In genomic region chr3:128151758-128152274, GRCh38 we compare ENCODE assay signal across 1 cellular context.
TF ChIP-seq lines count a peak whose summit lies in the region.

No MANE protein-coding gene starts in this region.

TF ChIP-seq in HepG2, 621 proteins besides CTCF, POLR2A, EP300 and RAD21 (continued from another document and continues in another):
- TF ChIP-seq GLMP (CRISPR knock-in tag; IDR thresholded peaks at IDR 0.05; ENCODE audit: borderline replicate concordance), result no peak
- TF ChIP-seq IRF1 (CRISPR knock-in tag; IDR thresholded peaks at IDR 0.05; ENCODE audit: low read depth), result no peak
- TF ChIP-seq HNF4A (CRISPR knock-in tag; IDR thresholded peaks at IDR 0.05), result peak; percentile 98
- TF ChIP-seq ZNF605 (CRISPR knock-in tag; IDR thresholded peaks at IDR 0.05), result peak; percentile 92
- no peak for TF ChIP-seq ZFP41 (CRISPR knock-in tag; IDR thresholded peaks at IDR 0.05; ENCODE audit: borderline replicate concordance)
- TF ChIP-seq REPIN1 (CRISPR knock-in tag; IDR thresholded peaks at IDR 0.05; ENCODE audit: borderline replicate concordance, low read depth), result 0 out of 2 replicates have a peak, but pooled peaks have one; percentile 32
- no peak for TF ChIP-seq MTF2 (CRISPR knock-in tag; IDR thresholded peaks at IDR 0.05; ENCODE audit: borderline replicate concordance)
- TF ChIP-seq CERS6 (CRISPR knock-in tag; IDR thresholded peaks at IDR 0.05), result no peak
- peak; percentile 88; the same call in 1 of the 2 replicates for TF ChIP-seq ZNF331 (CRISPR knock-in tag; IDR thresholded peaks at IDR 0.05)
- no peak for TF ChIP-seq IKZF4 (CRISPR knock-in tag; IDR thresholded peaks at IDR 0.05; ENCODE audit: borderline replicate concordance, low read depth, not compliant biosample characterization)
- 0 out of 2 replicates have a peak, but pooled peaks have one; percentile 46 for TF ChIP-seq NFIC (IDR thresholded peaks at IDR 0.05; ENCODE audit: low read length)
- no peak for TF ChIP-seq ZFP36L2 (CRISPR knock-in tag; IDR thresholded peaks at IDR 0.05)
- TF ChIP-seq ZFY (CRISPR knock-in tag; IDR thresholded peaks at IDR 0.05), result no peak; the same call in 1 of the 2 replicates
- no peak for TF ChIP-seq ZNF740 (CRISPR knock-in tag; IDR thresholded peaks at IDR 0.05)
- no peak for TF ChIP-seq RFX5 (IDR thresholded peaks at IDR 0.05; ENCODE audit: low read depth, low read length)
- TF ChIP-seq ZNF33B (CRISPR knock-in tag; IDR thresholded peaks at IDR 0.05), result no peak; the same call in 1 of the 2 replicates
- TF ChIP-seq BORCS8-MEF2B (CRISPR knock-in tag; IDR thresholded peaks at IDR 0.05), result no peak
- no peak for TF ChIP-seq ZNF619 (CRISPR knock-in tag; IDR thresholded peaks at IDR 0.05)
- TF ChIP-seq ZNF589 (CRISPR knock-in tag; conservative IDR thresholded peaks at IDR 0.05), result no peak
- TF ChIP-seq PHF8 (CRISPR knock-in tag; IDR thresholded peaks at IDR 0.05), result peak; percentile 27; the same call in 1 of the 2 replicates
- no peak for TF ChIP-seq ZBTB49 (CRISPR knock-in tag; IDR thresholded peaks at IDR 0.05; ENCODE audit: borderline replicate concordance)
- no peak for TF ChIP-seq NR3C1 (CRISPR knock-in tag; IDR thresholded peaks at IDR 0.05)
- TF ChIP-seq ZNF10 (CRISPR knock-in tag; IDR thresholded peaks at IDR 0.05; ENCODE audit: borderline replicate concordance, low read depth), result no peak
- no peak for TF ChIP-seq ZNF136 (CRISPR knock-in tag; IDR thresholded peaks at IDR 0.05; ENCODE audit: low read depth)
- TF ChIP-seq ZBTB14 (CRISPR knock-in tag; IDR thresholded peaks at IDR 0.05), result no peak
- TF ChIP-seq HMGXB3 (CRISPR knock-in tag; IDR thresholded peaks at IDR 0.05; ENCODE audit: borderline replicate concordance), result peak; percentile 92
- no peak for TF ChIP-seq RBAK (CRISPR knock-in tag; IDR thresholded peaks at IDR 0.05)
- peak; percentile 41; the same call in 1 of the 2 replicates for TF ChIP-seq ZNF274 (CRISPR knock-in tag; IDR thresholded peaks at IDR 0.05)
- no peak for TF ChIP-seq ZBTB21 (CRISPR knock-in tag; IDR thresholded peaks at IDR 0.05)
- TF ChIP-seq PITX1 (CRISPR knock-in tag; IDR thresholded peaks at IDR 0.05), result peak; percentile 45; the same call in 1 of the 2 replicates
- no peak for TF ChIP-seq ZNF670 (CRISPR knock-in tag; IDR thresholded peaks at IDR 0.05; ENCODE audit: borderline replicate concordance)
- no peak for TF ChIP-seq ZNF251 (CRISPR knock-in tag; IDR thresholded peaks at IDR 0.05)
- no peak for TF ChIP-seq ZBTB44 (CRISPR knock-in tag; IDR thresholded peaks at IDR 0.05)
- no peak for TF ChIP-seq DBP (CRISPR knock-in tag; IDR thresholded peaks at IDR 0.05; ENCODE audit: not compliant biosample characterization)
- TF ChIP-seq DNMT3B (CRISPR knock-in tag; conservative IDR thresholded peaks at IDR 0.05), result no peak
- TF ChIP-seq ZNF564 (CRISPR knock-in tag; IDR thresholded peaks at IDR 0.05), result 0 out of 2 replicates have a peak, but pooled peaks have one; percentile 46
- TF ChIP-seq ZNF256 (CRISPR knock-in tag; conservative IDR thresholded peaks at IDR 0.05), result no peak
- no peak for TF ChIP-seq STAT6 (CRISPR knock-in tag; IDR thresholded peaks at IDR 0.05; ENCODE audit: borderline replicate concordance)
- peak; percentile 87 for TF ChIP-seq MED1 (CRISPR knock-in tag; IDR thresholded peaks at IDR 0.05)
- TF ChIP-seq MED8 (CRISPR knock-in tag; IDR thresholded peaks at IDR 0.05; ENCODE audit: insufficient replicate concordance), result no peak
- no peak for TF ChIP-seq WIZ (CRISPR knock-in tag; IDR thresholded peaks at IDR 0.05)
- TF ChIP-seq ZNF616 (CRISPR knock-in tag; IDR thresholded peaks at IDR 0.05; ENCODE audit: low read depth), result no peak
- no peak for TF ChIP-seq FOXO4 (CRISPR knock-in tag; conservative IDR thresholded peaks at IDR 0.05)
- TF ChIP-seq SAP130 (CRISPR knock-in tag; IDR thresholded peaks at IDR 0.05; ENCODE audit: low read depth), result peak; percentile 90
- peak; percentile 62; the same call in 1 of the 2 replicates for TF ChIP-seq ZFP1 (CRISPR knock-in tag; IDR thresholded peaks at IDR 0.05)
- TF ChIP-seq ZNF660 (CRISPR knock-in tag; IDR thresholded peaks at IDR 0.05; ENCODE audit: borderline replicate concordance, low read depth), result no peak
- peak; percentile 37; the same call in 1 of the 2 replicates for TF ChIP-seq FOXK1 (CRISPR knock-in tag; IDR thresholded peaks at IDR 0.05; ENCODE audit: borderline replicate concordance, low read depth)
- no peak for TF ChIP-seq ZNF558 (CRISPR knock-in tag; IDR thresholded peaks at IDR 0.05; ENCODE audit: borderline replicate concordance)
